In genomic region chr5:6442333-6442732, GRCh38 we compare ENCODE assay signal across 29 cellular contexts.
A peak's percentile ranks its signal among the peaks of the same experiment; 100 is the strongest.
DNase-seq lines count a peak whose midpoint lies in the region; ATAC-seq and TF ChIP-seq lines count a peak whose summit lies in the region.
"Had no signal": no experiment of that assay in that cellular context is flagged by ENCODE, and none has a peak within 500 bp of the region (broad histone marks: within the 10 kb centered on the region; RNA-seq: fewer than 3 reads in every experiment).

No MANE protein-coding gene starts in this region.

- H3K9me2 ChIP-seq in MM.1S (replicated peaks; ENCODE audit: insufficient read depth, low read length) = no peaks in the 10 kb centered on the region

- no peaks in the 10 kb centered on the region for H3K36me3 ChIP-seq in HEK293 (ENCODE audit: control insufficient read depth in 2 of 2, insufficient read depth in 1 of 2, low read length in 2 of 2)
- no peaks in the 10 kb centered on the region for H3K36me3 ChIP-seq in MM.1S (replicated peaks; ENCODE audit: insufficient read depth, low read length)
- H3K36me3 ChIP-seq: BE2C; BLaER1; BLaER1 treated with 17β-estradiol and CSF1 and Interleukin-3, amounts not matched to agents 10 nM and 100 nM had no signal

- no peaks in the 10 kb centered on the region for H3F3A ChIP-seq in MM.1S (ENCODE audit: insufficient read depth, low read length)

- no peaks in the 10 kb centered on the region for H4K20me1 ChIP-seq in MM.1S (ENCODE audit: insufficient read depth, low read length)
- H4K20me1 ChIP-seq: BLaER1; BLaER1 treated with 17β-estradiol and CSF1 and Interleukin-3, amounts not matched to agents 10 nM and 100 nM had no signal

- H3K4me1 ChIP-seq in HEK293 (ENCODE audit: control insufficient read depth, insufficient read depth, low read length) = no peaks in the 10 kb centered on the region
- H3K4me1 ChIP-seq in MM.1S (ENCODE audit: low read length) = peaks cover under 1% of the 10 kb centered on the region; the same call in 1 of the 2 replicates
- H3K4me1 ChIP-seq: A549; BE2C; BLaER1; BLaER1 treated with 17β-estradiol and CSF1 and Interleukin-3, amounts not matched to agents 10 nM and 100 nM; Caco-2 had no signal

- no peak overlapping the region for H3K27ac ChIP-seq in HEK293 (ENCODE audit: extremely low read depth, low read depth, low read length)
- no peak overlapping the region for H3K27ac ChIP-seq in MM.1S (ENCODE audit: low read length)
- H3K27ac ChIP-seq: 22Rv1; A549; BLaER1; BLaER1 treated with 17β-estradiol and CSF1 and Interleukin-3, amounts not matched to agents 10 nM and 100 nM; C4-2B had no signal

- H3K4me2 ChIP-seq in MM.1S (ENCODE audit: low read depth, low read length) = no peak overlapping the region
- H3K4me2 ChIP-seq: A549; BLaER1; BLaER1 treated with 17β-estradiol and CSF1 and Interleukin-3, amounts not matched to agents 10 nM and 100 nM had no signal

- H3K9me3 ChIP-seq in HEK293 (ENCODE audit: control insufficient read depth, insufficient read depth, low read depth, low read length) (peaks cover 4% of the 10 kb centered on the region; the same call in 1 of the 2 replicates), MM.1S (replicated peaks; ENCODE audit: insufficient read depth, low read length) (no peaks in the 10 kb centered on the region)
- H3K9me3 ChIP-seq: BE2C had no signal

- no peaks in the 10 kb centered on the region for H3K79me2 ChIP-seq in MM.1S (ENCODE audit: low read length)

- ATAC-seq in HG03159 (IDR thresholded peaks at IDR 0.05; ENCODE audit: unreplicated experiment) = no peak
- ATAC-seq: A549; CD8-positive, alpha-beta T cell had no signal

- DNase-seq in MM.1S (peak; percentile 0), SKM-1 (lab: John Stamatoyannopoulos, UW; ENCODE audit: unreplicated experiment) (no peak)
- DNase-seq: 8988T; ACHN; AML-193; BE2C; C1 segment of cervical spinal cord; Caco-2; Calu3; CD4-positive, alpha-beta memory T cell; CD4-positive, alpha-beta T cell; CD4-positive, CD25-positive, alpha-beta regulatory T cell; CD8-positive, alpha-beta memory T cell; CD8-positive, alpha-beta T cell; COR-L47; DMS 273 treated with DMSO at 0.1 percent for 48 hours; DMS153; DMS53; DMS79; DMS79 treated with DMSO at 0.1 percent for 48 hours; DND-41; EL had no signal

- no peaks in the 10 kb centered on the region for H3K27me3 ChIP-seq in MM.1S (replicated peaks; ENCODE audit: insufficient read depth, low read length)
- H3K27me3 ChIP-seq: BE2C; BLaER1; BLaER1 treated with 17β-estradiol and CSF1 and Interleukin-3, amounts not matched to agents 10 nM and 100 nM had no signal

- TF ChIP-seq CTCF in HEK293 (tag by site-specific recombination; IDR thresholded peaks at IDR 0.05) (no peak), MM.1S (IDR thresholded peaks at IDR 0.05; ENCODE audit: low read length) (no peak)

- CTCF ChIA-PET in HEK293 (lab: Yijun Ruan, JAX) = interaction anchor here (0.5 kb wide), 1 partner anchor 1018 kb away, joined by 3 read pairs; no protein-coding TSS in a partner anchor

- no peak overlapping the region for H2AFZ ChIP-seq in MM.1S (ENCODE audit: low read length)

- H3K9ac ChIP-seq in MM.1S (ENCODE audit: low read length) = no peak overlapping the region
- H3K9ac ChIP-seq: BLaER1; BLaER1 treated with 17β-estradiol and CSF1 and Interleukin-3, amounts not matched to agents 10 nM and 100 nM had no signal

- H3K4me3 ChIP-seq in HEK293 (ENCODE audit: low read depth, low read length) = no peak overlapping the region
- H3K4me3 ChIP-seq in MM.1S (ENCODE audit: low read length) = no peak overlapping the region
- H3K4me3 ChIP-seq: A549; BLaER1; BLaER1 treated with 17β-estradiol and CSF1 and Interleukin-3, amounts not matched to agents 10 nM and 100 nM had no signal

- POLR2A ChIA-PET in HEK293 (lab: Yijun Ruan, JAX) = no interaction called here

TF ChIP-seq in HEK293, 187 proteins besides CTCF, POLR2A, EP300 and RAD21:
- TF ChIP-seq IKZF3 (tag by site-specific recombination; IDR thresholded peaks at IDR 0.05) (no peak), ZNF248 (tag by site-specific recombination; IDR thresholded peaks at IDR 0.05) (peak; percentile 96)
TF ChIP-seq in HEK293: peak in this region for 1.
